In the genomic region with DNA sequence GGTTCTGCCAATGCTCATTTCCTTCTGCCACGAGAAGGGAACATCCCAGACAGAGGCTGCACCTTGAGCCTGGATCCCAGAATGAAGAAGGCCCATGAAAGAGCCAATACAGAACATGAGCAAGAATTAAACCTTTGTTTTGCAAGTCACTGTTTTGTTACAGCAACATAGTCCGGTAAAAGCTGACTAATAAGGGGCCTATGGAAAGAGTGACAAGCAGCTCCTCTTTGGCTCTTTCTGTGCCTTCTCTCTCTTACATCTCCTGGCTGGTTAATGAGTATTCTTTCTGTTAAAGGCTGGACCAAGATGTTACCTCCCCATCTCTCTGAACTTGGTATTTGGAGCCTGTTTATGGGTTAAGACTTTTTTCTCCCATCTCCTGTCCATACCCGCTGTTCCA, we compare ENCODE assay signal across 16 cellular contexts. TPM values are rescaled to one million over a fixed set of nuclear protein-coding genes. Genes with fewer than 3 reads are reported as not detected.
DNase-seq lines count a peak whose midpoint lies in the region; ATAC-seq lines count a peak whose summit lies in the region.
"Had no signal": no experiment of that assay in that cellular context is flagged by ENCODE, and none has a peak within 500 bp of the region (broad histone marks: within the 10 kb centered on the region; RNA-seq: fewer than 3 reads in every experiment).

No MANE protein-coding gene starts in this region.

- ATAC-seq in activated CD4-positive, alpha-beta T cell treated with anti-CD3 and anti-CD28 coated beads for 36 hours: peak; percentile 80
- peak; percentile 62 to 79 for ATAC-seq in activated T-cell treated with anti-CD3 and anti-CD28 coated beads, Interleukin-2, amount 50 U/mL, for 72 hours (replicated peaks in 1 of 2)
- peak; percentile 76 for ATAC-seq in stimulated activated naive CD8-positive, alpha-beta T cell treated with anti-CD3 and anti-CD28 coated beads, Interleukin-15, Interleukin-2, amounts not matched to agents 100 U/mL and 50 U/mL, for 24 hours
- no peak for ATAC-seq in stimulated activated naive CD8-positive, alpha-beta T cell treated with anti-CD3 and anti-CD28 coated beads, Interleukin-15, amount 100 ng/mL, for 72 hours
- ATAC-seq: CD8-positive, alpha-beta T cell; HCT116 had no signal

- CTCF ChIA-PET in activated CD4-positive, alpha-beta T cell treated with anti-CD3 and anti-CD28 coated beads for 36 hours (lab: Charles Lee): interaction anchor here (0.6 to 1.0 kb wide), 3 partner anchors 50 to 242 kb away, joined by 3 read pairs; partner anchors contain the start of gene CDC23
- CTCF ChIA-PET in activated CD4-positive, alpha-beta T cell treated with anti-CD3 and anti-CD28 coated beads, Interleukin-2, amount 10 ng/mL, durations not matched to agents 7 days and 5 days (lab: Charles Lee): interaction anchor here (0.8 to 1.2 kb wide), 2 partner anchors 15 to 20 kb away, joined by 3 read pairs; no protein-coding TSS in a partner anchor

- H3K27ac Mint-ChIP-seq in activated CD4-positive, alpha-beta T cell treated with anti-CD3 and anti-CD28 coated beads for 36 hours: peak overlapping the region; percentile 1
- no peak overlapping the region for H3K27ac Mint-ChIP-seq in activated CD4-positive, alpha-beta T cell treated with anti-CD3 and anti-CD28 coated beads, Interleukin-2, amount 10 ng/mL, durations not matched to agents 7 days and 5 days
- H3K27ac Mint-ChIP-seq in activated T-cell treated with anti-CD3 and anti-CD28 coated beads, Interleukin-2, amount 50 U/mL, for 72 hours: no peak overlapping the region
- H3K27ac Mint-ChIP-seq in stimulated activated naive CD8-positive, alpha-beta T cell treated with anti-CD3 and anti-CD28 coated beads, Interleukin-15, amount 100 ng/mL, for 72 hours: no peak overlapping the region
- H3K27ac Mint-ChIP-seq: B cell; CD8-positive, alpha-beta T cell; GM23338; HFFc6 had no signal

- POLR2A ChIA-PET in activated CD4-positive, alpha-beta T cell treated with anti-CD3 and anti-CD28 coated beads for 36 hours (lab: Charles Lee): no interaction called here
- POLR2A ChIA-PET in activated CD4-positive, alpha-beta T cell treated with anti-CD3 and anti-CD28 coated beads, Interleukin-2, amount 10 ng/mL, durations not matched to agents 7 days and 5 days (lab: Charles Lee): no interaction called here

- intact Hi-C loops in activated CD4-positive, alpha-beta T cell treated with anti-CD3 and anti-CD28 coated beads for 36 hours (cut with DNase I, micrococcal nuclease): no loop called here

- H3K4me1 Mint-ChIP-seq in activated CD4-positive, alpha-beta T cell treated with anti-CD3 and anti-CD28 coated beads for 36 hours: peaks cover 8% of the 10 kb centered on the region
- H3K4me1 Mint-ChIP-seq in activated CD4-positive, alpha-beta T cell treated with anti-CD3 and anti-CD28 coated beads, Interleukin-2, amount 10 ng/mL, durations not matched to agents 7 days and 5 days: no peaks in the 10 kb centered on the region
- H3K4me1 Mint-ChIP-seq in activated T-cell treated with anti-CD3 and anti-CD28 coated beads, Interleukin-2, amount 50 U/mL, for 72 hours (ENCODE audit: low read depth): peaks cover 13% of the 10 kb centered on the region
- H3K4me1 Mint-ChIP-seq in stimulated activated naive CD8-positive, alpha-beta T cell treated with anti-CD3 and anti-CD28 coated beads, Interleukin-15, amount 100 ng/mL, for 72 hours: peaks cover 6% of the 10 kb centered on the region
- H3K4me1 Mint-ChIP-seq: B cell had no signal

- no peaks in the 10 kb centered on the region for H3K36me3 Mint-ChIP-seq in activated CD4-positive, alpha-beta T cell treated with anti-CD3 and anti-CD28 coated beads for 36 hours (ENCODE audit: low read depth)
- no peaks in the 10 kb centered on the region for H3K36me3 Mint-ChIP-seq in activated CD4-positive, alpha-beta T cell treated with anti-CD3 and anti-CD28 coated beads, Interleukin-2, amount 10 ng/mL, durations not matched to agents 7 days and 5 days (ENCODE audit: low read depth)
- no peaks in the 10 kb centered on the region for H3K36me3 Mint-ChIP-seq in activated T-cell treated with anti-CD3 and anti-CD28 coated beads, Interleukin-2, amount 50 U/mL, for 72 hours (ENCODE audit: insufficient read depth in 2 of 2)
- H3K36me3 Mint-ChIP-seq: CD8-positive, alpha-beta T cell had no signal

- no peaks in the 10 kb centered on the region for H3K9me3 Mint-ChIP-seq in activated CD4-positive, alpha-beta T cell treated with anti-CD3 and anti-CD28 coated beads for 36 hours (ENCODE audit: low read depth)
- no peaks in the 10 kb centered on the region for H3K9me3 Mint-ChIP-seq in activated CD4-positive, alpha-beta T cell treated with anti-CD3 and anti-CD28 coated beads, Interleukin-2, amount 10 ng/mL, durations not matched to agents 7 days and 5 days
- H3K9me3 Mint-ChIP-seq in activated T-cell treated with anti-CD3 and anti-CD28 coated beads, Interleukin-2, amount 50 U/mL, for 72 hours: no peaks in the 10 kb centered on the region
- H3K9me3 Mint-ChIP-seq in stimulated activated naive CD8-positive, alpha-beta T cell treated with anti-CD3 and anti-CD28 coated beads, Interleukin-15, amount 100 ng/mL, for 72 hours: no peaks in the 10 kb centered on the region
- H3K9me3 Mint-ChIP-seq: CD8-positive, alpha-beta T cell; GM23338; HFFc6 had no signal

- peaks cover 9% of the 10 kb centered on the region for H3K27me3 Mint-ChIP-seq in activated CD4-positive, alpha-beta T cell treated with anti-CD3 and anti-CD28 coated beads for 36 hours
- peaks cover 3% of the 10 kb centered on the region for H3K27me3 Mint-ChIP-seq in activated CD4-positive, alpha-beta T cell treated with anti-CD3 and anti-CD28 coated beads, Interleukin-2, amount 10 ng/mL, durations not matched to agents 7 days and 5 days
- no peaks in the 10 kb centered on the region for H3K27me3 Mint-ChIP-seq in activated T-cell treated with anti-CD3 and anti-CD28 coated beads, Interleukin-2, amount 50 U/mL, for 72 hours (ENCODE audit: low read depth)
- peaks cover 18% of the 10 kb centered on the region for H3K27me3 Mint-ChIP-seq in stimulated activated naive CD8-positive, alpha-beta T cell treated with anti-CD3 and anti-CD28 coated beads, Interleukin-15, amount 100 ng/mL, for 72 hours

- DNase-seq in activated CD4-positive, alpha-beta T cell treated with anti-CD3 and anti-CD28 coated beads for 36 hours: peak; percentile 13
- no peak for DNase-seq in activated CD4-positive, alpha-beta T cell treated with anti-CD3 and anti-CD28 coated beads, Interleukin-2, amount 10 ng/mL, durations not matched to agents 7 days and 5 days
- DNase-seq in activated T-cell treated with anti-CD3 and anti-CD28 coated beads, Interleukin-2, amount 50 U/mL, for 72 hours: peak in 1 of 2 donors; percentile 7
- DNase-seq in activated T-cell treated with anti-CD3 and anti-CD28 coated beads, Interleukin-2, amount 50 U/mL, for 1 hour: no peak
- no peak for DNase-seq in stimulated activated naive CD8-positive, alpha-beta T cell treated with anti-CD3 and anti-CD28 coated beads, Interleukin-15, Interleukin-2, amounts not matched to agents 100 U/mL and 50 U/mL, for 24 hours
- no peak for DNase-seq in stimulated activated naive CD8-positive, alpha-beta T cell treated with anti-CD3 and anti-CD28 coated beads, Interleukin-15, amount 100 ng/mL, for 72 hours
- no peak for DNase-seq in NCI-H1930 (lab: John Stamatoyannopoulos, UW)
- DNase-seq: Calu3; CD8-positive, alpha-beta T cell; DMS79 treated with DMSO at 0.1 percent for 48 hours; GF-D8; H7; HFFc6 had no signal

- no peak overlapping the region for H3K4me3 Mint-ChIP-seq in activated CD4-positive, alpha-beta T cell treated with anti-CD3 and anti-CD28 coated beads for 36 hours
- no peak overlapping the region for H3K4me3 Mint-ChIP-seq in activated CD4-positive, alpha-beta T cell treated with anti-CD3 and anti-CD28 coated beads, Interleukin-2, amount 10 ng/mL, durations not matched to agents 7 days and 5 days
- no peak overlapping the region for H3K4me3 Mint-ChIP-seq in activated T-cell treated with anti-CD3 and anti-CD28 coated beads, Interleukin-2, amount 50 U/mL, for 72 hours
- H3K4me3 Mint-ChIP-seq in stimulated activated naive CD8-positive, alpha-beta T cell treated with anti-CD3 and anti-CD28 coated beads, Interleukin-15, amount 100 ng/mL, for 72 hours: no peak overlapping the region
- H3K4me3 Mint-ChIP-seq: B cell; CD8-positive, alpha-beta T cell; GM23338; HFFc6 had no signal

RNA-seq across cellular contexts. Expression of gene GFRA3, which starts 10.8 kb away (rescaled TPM):
- total RNA-seq in activated CD4-positive, alpha-beta T cell treated with anti-CD3 and anti-CD28 coated beads for 36 hours: under 1 TPM in 1 of 2 experiments, not detected in 1; 0.09 TPM
- under 1 TPM; 0.15 to 0.21 TPM for total RNA-seq in activated CD4-positive, alpha-beta T cell treated with anti-CD3 and anti-CD28 coated beads, Interleukin-2, amount 10 ng/mL, durations not matched to agents 7 days and 5 days
- total RNA-seq in activated T-cell treated with anti-CD3 and anti-CD28 coated beads, Interleukin-2, amount 50 U/mL, for 72 hours: under 1 TPM in 1 of 2 donors, not detected in 1; 0.17 TPM
- total RNA-seq: B cell; CD8-positive, alpha-beta T cell; HFFc6 had no signal

RNA-seq across cellular contexts. Expression of gene CDC23, which starts 50.5 kb away (rescaled TPM):
- total RNA-seq in activated CD4-positive, alpha-beta T cell treated with anti-CD3 and anti-CD28 coated beads for 36 hours: 10 to 100 TPM; 34.0 to 38.1 TPM
- total RNA-seq in activated CD4-positive, alpha-beta T cell treated with anti-CD3 and anti-CD28 coated beads, Interleukin-2, amount 10 ng/mL, durations not matched to agents 7 days and 5 days: 10 to 100 TPM; 32.2 to 34.6 TPM
- 10 to 100 TPM; 45.0 to 48.9 TPM for total RNA-seq in activated T-cell treated with anti-CD3 and anti-CD28 coated beads, Interleukin-2, amount 50 U/mL, for 72 hours
